ENCODE assay signal across 11 cellular contexts in the genomic region with DNA sequence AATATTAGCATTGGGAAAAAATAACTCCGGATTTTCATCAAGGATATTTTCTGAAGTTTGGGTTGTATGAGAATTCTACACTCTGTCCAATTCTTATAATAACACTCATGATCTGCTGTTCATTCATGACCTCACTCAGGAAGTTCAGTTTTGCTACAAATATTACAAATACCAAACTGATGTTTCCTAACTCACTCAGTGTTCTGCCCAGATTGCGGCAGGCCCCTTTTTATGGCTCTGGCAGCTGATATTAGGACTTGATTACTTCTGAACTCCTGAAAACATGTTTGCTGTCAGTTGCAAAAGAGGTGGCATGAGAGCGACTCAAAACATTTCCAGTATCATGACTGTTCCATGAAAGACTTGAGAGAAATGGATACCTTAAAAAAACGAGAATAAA.
DNase-seq lines count a peak whose midpoint lies in the region; ATAC-seq and TF ChIP-seq lines count a peak whose summit lies in the region.
"Had no signal": no experiment of that assay in that cellular context is flagged by ENCODE, and none has a peak within 500 bp of the region (broad histone marks: within the 10 kb centered on the region; RNA-seq: fewer than 3 reads in every experiment).

No MANE protein-coding gene starts in this region.

- no peaks in the 10 kb centered on the region for H3K27me3 ChIP-seq in MG63
- H3K27me3 ChIP-seq in esophagus squamous epithelium: no peaks in the 10 kb centered on the region
- H3K27me3 ChIP-seq in naive thymus-derived CD4-positive, alpha-beta T cell (ENCODE audit: control insufficient read depth in 2 of 2, insufficient read depth in 2 of 2, low read length in 2 of 2): no peaks in the 10 kb centered on the region

- peaks cover 0 to 12% (median 5%) of the 10 kb centered on the region in 5 donors for H3K36me3 Mint-ChIP-seq in naive thymus-derived CD4-positive, alpha-beta T cell
- H3K36me3 Mint-ChIP-seq: natural killer cell treated with Interleukin-12 subunit alpha and Interleukin-12 subunit beta and Interleukin-15 and Interleukin-18, amount 100 ng/mL, for 72 hours had no signal

- CTCF ChIA-PET in naive thymus-derived CD4-positive, alpha-beta T cell (lab: Charles Lee): no interaction called here

- no peak overlapping the region for H3K27ac Mint-ChIP-seq in naive thymus-derived CD4-positive, alpha-beta T cell
- H3K27ac Mint-ChIP-seq: natural killer cell treated with Interleukin-12 subunit alpha and Interleukin-12 subunit beta and Interleukin-15 and Interleukin-18, amount 100 ng/mL, for 72 hours had no signal

- H3K9me3 ChIP-seq in MG63: no peaks in the 10 kb centered on the region
- H3K9me3 ChIP-seq in esophagus squamous epithelium: no peaks in the 10 kb centered on the region
- H3K9me3 ChIP-seq in naive thymus-derived CD4-positive, alpha-beta T cell (ENCODE audit: control insufficient read depth in 2 of 3, low read length in 3 of 3): no peaks in the 10 kb centered on the region

- ATAC-seq in naive thymus-derived CD4-positive, alpha-beta T cell: peak; percentile 31
- ATAC-seq in HG02763 (IDR thresholded peaks at IDR 0.05; ENCODE audit: unreplicated experiment) (no peak), GM21526 (IDR thresholded peaks at IDR 0.05; ENCODE audit: low FRiP score, unreplicated experiment) (no peak)
- ATAC-seq: natural killer cell treated with Interleukin-12 subunit alpha and Interleukin-12 subunit beta and Interleukin-15 and Interleukin-18, amount 100 ng/mL, for 72 hours had no signal

- H3K4me3 ChIP-seq in MG63: no peak overlapping the region
- no peak overlapping the region for H3K4me3 ChIP-seq in esophagus squamous epithelium
- H3K4me3 ChIP-seq in naive thymus-derived CD4-positive, alpha-beta T cell (ENCODE audit: low read length): no peak overlapping the region

- peaks cover 0 to 16% (median 0%) of the 10 kb centered on the region in 7 donors for H3K4me1 Mint-ChIP-seq in naive thymus-derived CD4-positive, alpha-beta T cell

- no peaks in the 10 kb centered on the region for H3K27me3 Mint-ChIP-seq in naive thymus-derived CD4-positive, alpha-beta T cell
- H3K27me3 Mint-ChIP-seq: natural killer cell treated with Interleukin-12 subunit alpha and Interleukin-12 subunit beta and Interleukin-15 and Interleukin-18, amount 100 ng/mL, for 72 hours had no signal

- intact Hi-C loops in esophagus squamous epithelium (cut with DNase I): no loop called here
- intact Hi-C loops in naive thymus-derived CD4-positive, alpha-beta T cell (cut with micrococcal nuclease): no loop called here

- TF ChIP-seq POLR2A in esophagus squamous epithelium (IDR thresholded peaks at IDR 0.05): no peak

- no peak for TF ChIP-seq CTCF in esophagus squamous epithelium (IDR thresholded peaks at IDR 0.05)

- WGBS in esophagus squamous epithelium, 2 donors: 51 to 62% methylated on average over 4 of the region's 4 CpGs

- DNase-seq in A172 (ENCODE audit: low spot score): peak; percentile 2
- DNase-seq in MG63: peak; percentile 73
- DNase-seq in esophagus squamous epithelium (lab: John Stamatoyannopoulos, UW): no peak
- DNase-seq in naive thymus-derived CD4-positive, alpha-beta T cell: no peak
- DNase-seq in stimulated activated CD8-positive, alpha-beta memory T cell treated with anti-CD3 and anti-CD28 coated beads, Interleukin-4, amount 100 ng/mL, for 48 hours: no peak
- no peak for DNase-seq in activated CD4-positive, alpha-beta T cell treated with anti-CD3 and anti-CD28 coated beads, Interleukin-2, amount 50 U/mL, for 4 hours
- DNase-seq: cortex of kidney, H7 had no signal

- H3K36me3 ChIP-seq in MG63 (no peaks in the 10 kb centered on the region), esophagus squamous epithelium (no peaks in the 10 kb centered on the region)
- no peaks in the 10 kb centered on the region for H3K36me3 ChIP-seq in naive thymus-derived CD4-positive, alpha-beta T cell (ENCODE audit: control insufficient read depth in 2 of 3, insufficient read depth in 3 of 3, low read length in 3 of 3)

- H3K4me1 ChIP-seq in esophagus squamous epithelium: peaks cover 0 to 23% (median 4%) of the 10 kb centered on the region in 3 donors
- H3K4me1 ChIP-seq in naive thymus-derived CD4-positive, alpha-beta T cell (ENCODE audit: control insufficient read depth in 2 of 2, insufficient read depth in 2 of 2, low read length in 2 of 2): no peaks in the 10 kb centered on the region

- POLR2A ChIA-PET in naive thymus-derived CD4-positive, alpha-beta T cell (lab: Charles Lee): no interaction called here

- no peak overlapping the region for H3K4me3 Mint-ChIP-seq in naive thymus-derived CD4-positive, alpha-beta T cell
- H3K4me3 Mint-ChIP-seq: natural killer cell treated with Interleukin-12 subunit alpha and Interleukin-12 subunit beta and Interleukin-15 and Interleukin-18, amount 100 ng/mL, for 72 hours had no signal

- peak overlapping the region in 3 of 4 donors; percentile 4 to 36 (median 30) for H3K27ac ChIP-seq in esophagus squamous epithelium
- no peak overlapping the region for H3K27ac ChIP-seq in naive thymus-derived CD4-positive, alpha-beta T cell (ENCODE audit: low read depth, low read length)

- no peaks in the 10 kb centered on the region for H3K9me3 Mint-ChIP-seq in naive thymus-derived CD4-positive, alpha-beta T cell
- H3K9me3 Mint-ChIP-seq: natural killer cell treated with Interleukin-12 subunit alpha and Interleukin-12 subunit beta and Interleukin-15 and Interleukin-18, amount 100 ng/mL, for 72 hours had no signal

Comparison
In these comparisons a context has a peak if more than half of its experiments do, and no peak if none do; other contexts are left out.
1. DNase-seq: peak in A172 (single experiment) and MG63 (single experiment); none in esophagus squamous epithelium (single experiment), naive thymus-derived CD4-positive, alpha-beta T cell (0 of 9), stimulated activated CD8-positive, alpha-beta memory T cell treated with anti-CD3 and anti-CD28 coated beads, Interleukin-4, amount 100 ng/mL, for 48 hours (single experiment) and activated CD4-positive, alpha-beta T cell treated with anti-CD3 and anti-CD28 coated beads, Interleukin-2, amount 50 U/mL, for 4 hours (0 of 2).